ENCODE assay signal across 27 cellular contexts in genomic region chr14:43014338-43014737, GRCh38.
"Had no signal": no experiment of that assay in that cellular context is flagged by ENCODE, and none has a peak within 500 bp of the region (broad histone marks: within the 10 kb centered on the region; RNA-seq: fewer than 3 reads in every experiment).

No MANE protein-coding gene starts in this region.

- H3K4me1 ChIP-seq: stomach, suprapubic skin, testis, thyroid gland, tibial artery, tibial nerve, transverse colon, upper lobe of left lung, upper lobe of right lung, uterus, vagina had no signal

- FAIRE-seq: urothelium cell line had no signal

- H3K27me3 ChIP-seq: stomach, suprapubic skin, testis, thyroid gland, tibial artery, tibial nerve, transverse colon, upper lobe of left lung, upper lobe of right lung, uterus, vagina had no signal

- H3K36me3 ChIP-seq: stomach, suprapubic skin, thoracic aorta, thyroid gland, tibial artery, tibial nerve, transverse colon, upper lobe of left lung, upper lobe of right lung, uterus, vagina had no signal

- DNase-seq: stimulated activated CD4-positive, alpha-beta T cell treated with anti-CD3 and anti-CD28 coated beads, Interleukin-2, amount 100 ng/mL, for 48 hours; stimulated activated CD4-positive, alpha-beta T cell treated with anti-CD3 and anti-CD28 coated beads, Interleukin-4, amount 100 ng/mL, for 1 hour; stimulated activated CD4-positive, alpha-beta T cell treated with anti-CD3 and anti-CD28 coated beads, Interleukin-4, amount 100 ng/mL, for 24 hours; stimulated activated CD4-positive, alpha-beta T cell treated with anti-CD3 and anti-CD28 coated beads, Interleukin-4, amount 100 ng/mL, for 4 hours; stimulated activated CD8-positive, alpha-beta memory T cell treated with anti-CD3 and anti-CD28 coated beads, Interleukin-4, amount 100 ng/mL, for 48 hours; stimulated activated naive B cell treated with anti-CD40 and anti-IgM and Interleukin-4, amounts not matched to agents 10 μg/mL and 1 μg/mL and 100 μg/mL, for 72 hours; stimulated activated naive CD4-positive, alpha-beta T cell; stimulated activated naive CD4-positive, alpha-beta T cell treated with Interleukin-2 at 50 U/mL for 16 hours; stimulated activated naive CD8-positive, alpha-beta T cell treated with anti-CD3 and anti-CD28 coated beads, Interleukin-15, amount 100 ng/mL, for 72 hours; stimulated activated naive CD8-positive, alpha-beta T cell treated with anti-CD3 and anti-CD28 coated beads, Interleukin-15, Interleukin-2, amounts not matched to agents 100 U/mL and 50 U/mL, for 24 hours; stomach; substantia nigra; testis; thyroid gland; tibial artery; transverse colon; trophoblast cell; upper lobe of left lung; upper lobe of right lung; uterus had no signal

- H3K27ac ChIP-seq: stomach, suprapubic skin, testis, thoracic aorta, thyroid gland, tibial artery, tibial nerve, transverse colon, upper lobe of left lung, upper lobe of right lung, uterus, vagina had no signal

- H3K9me3 ChIP-seq: suprapubic skin, testis, thoracic aorta, thyroid gland, tibial artery, transverse colon, upper lobe of right lung, uterus, vagina had no signal

- ATAC-seq: stimulated activated effector memory CD8-positive, alpha-beta T cell treated with anti-CD3 and anti-CD28 coated beads, Interleukin-12 subunit alpha, Interleukin-12 subunit beta, amount 100 ng/mL, for 72 hours; stimulated activated memory B cell treated with anti-CD40 and anti-IgM and Interleukin-4, amounts not matched to agents 10 μg/mL and 1 μg/mL and 100 μg/mL, for 72 hours; stimulated activated naive B cell treated with anti-CD40 and anti-IgM and Interleukin-4, amounts not matched to agents 10 μg/mL and 1 μg/mL and 100 μg/mL, for 72 hours; stimulated activated naive CD8-positive, alpha-beta T cell treated with anti-CD3 and anti-CD28 coated beads, Interleukin-15, amount 100 ng/mL, for 72 hours; stimulated activated naive CD8-positive, alpha-beta T cell treated with anti-CD3 and anti-CD28 coated beads, Interleukin-15, Interleukin-2, amounts not matched to agents 100 U/mL and 50 U/mL, for 24 hours; upper lobe of right lung had no signal

- H3K4me3 ChIP-seq: stomach, suprapubic skin, testis, thoracic aorta, thyroid gland, tibial artery, tibial nerve, transverse colon, upper lobe of left lung, upper lobe of right lung, uterus, vagina had no signal
